ENCODE assay signal across 16 cellular contexts in the genomic region with DNA sequence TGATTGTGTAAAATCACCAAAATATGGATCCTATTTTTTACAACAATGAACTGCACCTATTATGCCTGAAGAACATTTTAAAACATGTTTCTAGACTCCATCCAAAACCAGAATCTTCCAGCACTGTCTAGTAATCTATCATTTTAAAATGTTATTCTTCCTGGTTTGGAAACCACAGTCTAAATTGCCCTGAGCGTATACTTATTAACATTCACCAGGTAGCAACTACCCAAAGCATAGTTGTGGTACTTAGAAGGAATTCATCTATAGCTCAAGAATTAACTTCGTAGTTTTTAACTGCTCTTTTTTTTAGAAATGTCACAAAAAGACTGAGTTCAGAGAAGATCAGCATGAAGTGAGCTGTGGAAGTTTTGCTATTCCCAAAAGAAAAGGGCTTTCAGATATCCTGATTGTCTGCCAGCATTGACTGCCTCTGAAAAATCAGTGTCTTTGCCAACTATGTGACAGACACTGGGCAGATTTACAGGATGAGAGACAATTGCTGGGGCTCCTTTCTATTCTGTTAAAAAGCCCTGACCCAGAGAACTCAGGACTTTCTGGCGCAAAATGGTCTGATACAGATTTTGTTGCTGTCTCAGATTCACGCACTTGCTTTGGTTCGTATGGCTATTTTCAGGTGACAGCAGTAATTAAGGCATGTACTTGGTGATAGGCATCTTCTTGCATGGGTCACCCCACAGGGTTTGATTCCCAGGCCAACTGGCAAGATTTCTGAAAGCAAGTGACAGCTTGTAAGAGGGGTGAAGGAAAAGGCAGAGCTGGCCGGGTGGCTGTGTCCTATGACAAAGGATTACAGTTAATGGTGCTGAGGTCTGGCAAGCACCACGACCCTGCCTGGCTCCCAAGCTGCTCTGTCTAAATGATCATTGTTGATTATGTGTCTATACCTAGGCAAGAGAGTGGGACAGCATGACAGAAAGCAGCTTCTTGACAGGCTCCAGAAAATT.
DNase-seq lines count a peak whose midpoint lies in the region; ATAC-seq, FAIRE-seq and TF ChIP-seq lines count a peak whose summit lies in the region.
"Had no signal": no experiment of that assay in that cellular context is flagged by ENCODE, and none has a peak within 500 bp of the region (broad histone marks: within the 10 kb centered on the region; RNA-seq: fewer than 3 reads in every experiment).

No MANE protein-coding gene starts in this region.

- no peak for DNase-seq in IMR-90
- peak; percentile 81 for DNase-seq in cerebellum (ENCODE audit: low spot score)
- DNase-seq in kidney = no peak
- no peak for DNase-seq in sigmoid colon
- no peak for DNase-seq in HT-29 (ENCODE audit: low spot score)
- DNase-seq in erythroblast (lab: John Stamatoyannopoulos, UW) = no peak
- DNase-seq in NCI-H510A treated with DMSO at 0.1 percent for 48 hours (lab: John Stamatoyannopoulos, UW) = no peak
- DNase-seq: activated CD4-positive, alpha-beta T cell treated with anti-CD3 and anti-CD28 coated beads, Interleukin-2, amount 50 U/mL, for 1 hour; activated naive CD4-positive, alpha-beta T cell treated with Interleukin-2 at 50 U/mL for 16 hours; BE2C; effector memory CD4-positive, alpha-beta T cell; EL; NCI-H1092; NCI-H748 treated with DMSO at 0.1 percent for 48 hours; ovary had no signal

- WGBS in IMR-90 (ENCODE audit: extremely low coverage in 2 of 2, insufficient read length in 1 of 2), 2 experiments = 17% methylated on average over 1 of the region's 7 CpGs; no CpG with 5 or more reads in 1 of the 2 experiments
- WGBS in sigmoid colon, 2 donors = 71 to 77% methylated on average over 7 of the region's 7 CpGs

- TF ChIP-seq RAD21 in IMR-90 (IDR thresholded peaks at IDR 0.05; ENCODE audit: low read length) = no peak

- H3K4me2 ChIP-seq in IMR-90 (ENCODE audit: low read depth, low read length) = no peak overlapping the region

- POLR2A ChIA-PET in IMR-90 (lab: Charles Lee; ENCODE audit: unreplicated experiment) = no interaction called here

- H4K5ac ChIP-seq in IMR-90 (ENCODE audit: low read depth, low read length) = 0 out of 2 replicates have a peak overlapping the region, but pooled peaks have one; percentile 2

- H3K9me1 ChIP-seq in IMR-90 (ENCODE audit: insufficient read depth, low read length) = peaks cover 15% of the 10 kb centered on the region

- 0 out of 2 replicates have a peak overlapping the region, but pooled peaks have one; percentile 19 for H4K91ac ChIP-seq in IMR-90 (ENCODE audit: insufficient read depth, low read depth, low read length)

- no peaks in the 10 kb centered on the region for H4K20me1 ChIP-seq in IMR-90 (ENCODE audit: insufficient read depth, low read length)

- H2BK15ac ChIP-seq in IMR-90 (ENCODE audit: low read depth, low read length) = 0 out of 3 replicates have a peak overlapping the region, but pooled peaks have one; percentile 2

- TF ChIP-seq EP300 in sigmoid colon (IDR thresholded peaks at IDR 0.05) = no peak

- peak overlapping the region; percentile 39; the same call in 1 of the 2 replicates for H3K4ac ChIP-seq in IMR-90 (ENCODE audit: low read depth, low read length)

- H3K36me3 ChIP-seq in IMR-90 (ENCODE audit: control insufficient read depth, insufficient read depth, low read length) (no peaks in the 10 kb centered on the region), kidney (ENCODE audit: control insufficient read depth in 1 of 2, insufficient read depth in 2 of 2, low read length in 2 of 2) (no peaks in the 10 kb centered on the region), sigmoid colon (no peaks in the 10 kb centered on the region)
- H3K36me3 ChIP-seq: BE2C, ovary had no signal

- in situ Hi-C loops in IMR-90 (cut with MboI; ENCODE audit: low sequenced_read_pairs) = no loop called here

- H3K79me1 ChIP-seq in IMR-90 (ENCODE audit: low read depth in 1 of 2, low read length in 2 of 2) = peaks cover 0 to 12% of the 10 kb centered on the region in 2 experiments; a peak in 2 of 4 replicates

- no peak overlapping the region for H2AFZ ChIP-seq in IMR-90 (replicated peaks; ENCODE audit: low read length, poor library complexity)

- no peak overlapping the region for H2AK9ac ChIP-seq in IMR-90 (replicated peaks; ENCODE audit: low read depth, low read length, poor library complexity)

- H2BK120ac ChIP-seq in IMR-90 (ENCODE audit: low read depth, low read length) = peak overlapping the region; percentile 20; the same call in 1 of the 2 replicates

- CTCF ChIA-PET in IMR-90 (lab: Yijun Ruan, JAX) = interaction anchor here (1.0 kb wide), 1 partner anchor 20 kb away, joined by 3 read pairs; no protein-coding TSS in a partner anchor

- intact Hi-C loops in IMR-90 (cut with micrococcal nuclease) = no loop called here
- intact Hi-C loops in kidney (cut with DNase I) = no loop called here
- intact Hi-C loops in sigmoid colon (cut with DNase I) = no loop called here

- H3K27ac ChIP-seq in IMR-90 (ENCODE audit: insufficient read depth, low read length) (no peak overlapping the region), kidney (ENCODE audit: low read depth in 2 of 2, low read length in 2 of 2) (peak overlapping the region; percentile 29 to 40), sigmoid colon (peak overlapping the region; percentile 69 to 88 (median 79))
- H3K27ac ChIP-seq: ovary had no signal

- peak overlapping the region; percentile 22; the same call in 1 of the 2 replicates for H3K23ac ChIP-seq in IMR-90 (ENCODE audit: low read depth, low read length)

- no peak for FAIRE-seq in kidney (lab: Jason Lieb, UNC)

- no peak for TF ChIP-seq POLR2A in IMR-90 (IDR thresholded peaks at IDR 0.05; ENCODE audit: low read depth, low read length)
- no peak for TF ChIP-seq POLR2A in sigmoid colon (IDR thresholded peaks at IDR 0.05)
- TF ChIP-seq POLR2A in erythroblast (IDR thresholded peaks at IDR 0.05; ENCODE audit: low read length) = no peak

- TF ChIP-seq CTCF in IMR-90 (conservative IDR thresholded peaks at IDR 0.05; ENCODE audit: low read depth, low read length) = no peak
- no peak for TF ChIP-seq CTCF in kidney (IDR thresholded peaks at IDR 0.05; ENCODE audit: borderline replicate concordance, extremely low read depth, insufficient read depth)
- no peak for TF ChIP-seq CTCF in sigmoid colon (IDR thresholded peaks at IDR 0.05)

- no TSS peak for BruUV-seq in IMR-90 (replicated peaks; lab: Mats Ljungman, UMichigan)

- H3K27me3 ChIP-seq in IMR-90 (ENCODE audit: control insufficient read depth, insufficient read depth, low read length) (no peaks in the 10 kb centered on the region), sigmoid colon (no peaks in the 10 kb centered on the region)
- H3K27me3 ChIP-seq: ovary had no signal

- dilution Hi-C loops in IMR-90 (cut with HindIII; ENCODE audit: low sequenced_read_pairs, unreplicated experiment) = no loop called here

- H3K9ac ChIP-seq in IMR-90 (ENCODE audit: low read depth, low read length) = no peak overlapping the region
- H3K9ac ChIP-seq in kidney (ENCODE audit: low read length in 2 of 2) = no peak overlapping the region

- H3K18ac ChIP-seq in IMR-90 (ENCODE audit: low read depth, low read length) = 0 out of 2 replicates have a peak overlapping the region, but pooled peaks have one; percentile 3

- no peak overlapping the region for H4K8ac ChIP-seq in IMR-90 (ENCODE audit: low read depth in 2 of 2, low read length in 2 of 2)

- peak overlapping the region; percentile 42; the same call in 1 of the 2 replicates for H2AK5ac ChIP-seq in IMR-90 (ENCODE audit: low read depth, low read length)

- H3K56ac ChIP-seq in IMR-90 (ENCODE audit: extremely low read depth, insufficient read depth, low read length) = no peak overlapping the region

- no peaks in the 10 kb centered on the region for H3K9me3 ChIP-seq in IMR-90 (ENCODE audit: control insufficient read depth, insufficient read depth, low read length)
- H3K9me3 ChIP-seq in kidney (ENCODE audit: control insufficient read depth in 1 of 2, low read length in 2 of 2) = no peaks in the 10 kb centered on the region
- no peaks in the 10 kb centered on the region for H3K9me3 ChIP-seq in sigmoid colon
- H3K9me3 ChIP-seq: BE2C, ovary had no signal

- peak overlapping the region; percentile 16; the same call in 1 of the 2 replicates for H2BK20ac ChIP-seq in IMR-90 (ENCODE audit: low read depth, low read length)

- H2BK5ac ChIP-seq in IMR-90 (ENCODE audit: low read depth, low read length, poor library complexity, severe bottlenecking) = no peak overlapping the region

- ATAC-seq in IMR-90 (ENCODE audit: low read depth) = no peak
- no peak for ATAC-seq in GM19023 (IDR thresholded peaks at IDR 0.05; ENCODE audit: unreplicated experiment)

- peak overlapping the region; percentile 27; the same call in 1 of the 2 replicates for H3K14ac ChIP-seq in IMR-90 (replicated peaks; ENCODE audit: low read depth, low read length)

- H3K4me3 ChIP-seq in IMR-90 (ENCODE audit: insufficient read depth, low read depth, low read length) (no peak overlapping the region), kidney (ENCODE audit: low read length in 2 of 2) (no peak overlapping the region), sigmoid colon (no peak overlapping the region)
- H3K4me3 ChIP-seq: ovary had no signal

- H3K4me1 ChIP-seq in IMR-90 (ENCODE audit: control insufficient read depth, insufficient read depth, low read length) (peaks cover 15% of the 10 kb centered on the region), kidney (ENCODE audit: control insufficient read depth in 1 of 2, insufficient read depth in 1 of 2, low read depth in 1 of 2, low read length in 2 of 2) (peaks cover 0 to 13% of the 10 kb centered on the region in 2 donors), sigmoid colon (peaks cover 0 to 57% (median 55%) of the 10 kb centered on the region in 4 donors)
- H3K4me1 ChIP-seq: BE2C had no signal

TF ChIP-seq in IMR-90, 13 proteins besides CTCF, POLR2A, EP300 and RAD21 (continues in another document):
- TF ChIP-seq, protein P1, sequence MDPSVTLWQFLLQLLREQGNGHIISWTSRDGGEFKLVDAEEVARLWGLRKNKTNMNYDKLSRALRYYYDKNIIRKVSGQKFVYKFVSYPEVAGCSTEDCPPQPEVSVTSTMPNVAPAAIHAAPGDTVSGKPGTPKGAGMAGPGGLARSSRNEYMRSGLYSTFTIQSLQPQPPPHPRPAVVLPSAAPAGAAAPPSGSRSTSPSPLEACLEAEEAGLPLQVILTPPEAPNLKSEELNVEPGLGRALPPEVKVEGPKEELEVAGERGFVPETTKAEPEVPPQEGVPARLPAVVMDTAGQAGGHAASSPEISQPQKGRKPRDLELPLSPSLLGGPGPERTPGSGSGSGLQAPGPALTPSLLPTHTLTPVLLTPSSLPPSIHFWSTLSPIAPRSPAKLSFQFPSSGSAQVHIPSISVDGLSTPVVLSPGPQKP (IDR thresholded peaks at IDR 0.05; ENCODE audit: borderline replicate concordance, low read depth, low read length) = no peak
- TF ChIP-seq CHD1 (IDR thresholded peaks at IDR 0.05; ENCODE audit: low read depth, low read length) (no peak), CEBPB (IDR thresholded peaks at IDR 0.05; ENCODE audit: low read depth, low read length) (no peak), MXI1 (IDR thresholded peaks at IDR 0.05; ENCODE audit: borderline replicate concordance, low read depth, low read length) (no peak)
